Comparison of ENCODE assay signal across 8 cellular contexts in the genomic region with DNA sequence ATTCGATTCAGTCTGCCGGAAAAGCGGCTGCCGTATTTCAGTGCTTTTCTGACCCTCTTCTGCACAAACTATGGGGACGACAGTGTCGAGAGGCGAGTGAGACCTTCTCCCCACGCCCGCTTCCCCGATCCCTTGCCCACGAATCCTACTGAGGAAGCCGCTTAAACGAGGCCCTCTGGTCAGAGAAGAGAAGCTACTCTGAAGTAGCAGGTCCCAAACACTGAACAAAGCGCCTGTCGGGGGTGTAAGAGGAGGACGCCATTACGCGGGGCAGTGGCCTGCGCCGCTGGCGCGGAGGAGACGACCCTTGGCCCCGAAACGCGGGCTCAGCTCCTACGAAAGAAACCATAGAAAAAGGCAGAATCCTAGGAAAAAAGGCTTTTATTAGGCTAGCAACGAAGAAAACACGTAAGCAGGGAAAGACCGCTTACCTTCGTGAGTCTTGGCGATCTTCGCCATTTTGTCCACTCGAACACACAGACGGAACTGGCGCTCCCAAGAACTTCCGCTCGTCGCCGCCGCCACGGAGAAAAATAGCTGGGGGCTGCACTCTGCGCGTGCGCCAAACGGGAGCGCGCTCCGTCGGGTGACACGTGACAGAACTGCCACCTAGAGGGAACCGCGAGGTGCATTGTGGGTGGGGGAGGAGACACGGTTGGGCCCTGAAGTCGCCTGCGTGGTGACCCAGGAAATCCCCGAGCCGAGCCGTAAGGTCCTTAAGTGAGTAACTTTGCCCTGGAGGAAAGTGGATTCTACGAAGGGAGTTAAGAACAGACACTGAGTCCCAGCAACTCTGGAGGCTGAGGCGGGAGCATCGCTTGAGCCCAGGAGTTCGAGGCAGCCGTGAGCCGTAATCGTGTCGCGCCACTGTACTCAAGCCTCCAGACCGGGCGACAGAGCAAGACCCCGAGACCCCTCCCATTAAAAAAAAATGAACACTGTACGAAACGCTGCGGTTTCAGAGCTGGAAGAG. TPM values are rescaled to one million over a fixed set of nuclear protein-coding genes. Genes with fewer than 3 reads are reported as not detected.
A peak's percentile ranks its signal among the peaks of the same experiment; 100 is the strongest.
DNase-seq lines count a peak whose midpoint lies in the region; ATAC-seq and TF ChIP-seq lines count a peak whose summit lies in the region.

A gene with protein sequence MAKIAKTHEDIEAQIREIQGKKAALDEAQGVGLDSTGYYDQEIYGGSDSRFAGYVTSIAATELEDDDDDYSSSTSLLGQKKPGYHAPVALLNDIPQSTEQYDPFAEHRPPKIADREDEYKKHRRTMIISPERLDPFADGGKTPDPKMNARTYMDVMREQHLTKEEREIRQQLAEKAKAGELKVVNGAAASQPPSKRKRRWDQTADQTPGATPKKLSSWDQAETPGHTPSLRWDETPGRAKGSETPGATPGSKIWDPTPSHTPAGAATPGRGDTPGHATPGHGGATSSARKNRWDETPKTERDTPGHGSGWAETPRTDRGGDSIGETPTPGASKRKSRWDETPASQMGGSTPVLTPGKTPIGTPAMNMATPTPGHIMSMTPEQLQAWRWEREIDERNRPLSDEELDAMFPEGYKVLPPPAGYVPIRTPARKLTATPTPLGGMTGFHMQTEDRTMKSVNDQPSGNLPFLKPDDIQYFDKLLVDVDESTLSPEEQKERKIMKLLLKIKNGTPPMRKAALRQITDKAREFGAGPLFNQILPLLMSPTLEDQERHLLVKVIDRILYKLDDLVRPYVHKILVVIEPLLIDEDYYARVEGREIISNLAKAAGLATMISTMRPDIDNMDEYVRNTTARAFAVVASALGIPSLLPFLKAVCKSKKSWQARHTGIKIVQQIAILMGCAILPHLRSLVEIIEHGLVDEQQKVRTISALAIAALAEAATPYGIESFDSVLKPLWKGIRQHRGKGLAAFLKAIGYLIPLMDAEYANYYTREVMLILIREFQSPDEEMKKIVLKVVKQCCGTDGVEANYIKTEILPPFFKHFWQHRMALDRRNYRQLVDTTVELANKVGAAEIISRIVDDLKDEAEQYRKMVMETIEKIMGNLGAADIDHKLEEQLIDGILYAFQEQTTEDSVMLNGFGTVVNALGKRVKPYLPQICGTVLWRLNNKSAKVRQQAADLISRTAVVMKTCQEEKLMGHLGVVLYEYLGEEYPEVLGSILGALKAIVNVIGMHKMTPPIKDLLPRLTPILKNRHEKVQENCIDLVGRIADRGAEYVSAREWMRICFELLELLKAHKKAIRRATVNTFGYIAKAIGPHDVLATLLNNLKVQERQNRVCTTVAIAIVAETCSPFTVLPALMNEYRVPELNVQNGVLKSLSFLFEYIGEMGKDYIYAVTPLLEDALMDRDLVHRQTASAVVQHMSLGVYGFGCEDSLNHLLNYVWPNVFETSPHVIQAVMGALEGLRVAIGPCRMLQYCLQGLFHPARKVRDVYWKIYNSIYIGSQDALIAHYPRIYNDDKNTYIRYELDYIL (minus strand): TSS at position 488 of the 973 bp plus-strand sequence. CDS start 29 bp downstream, at position 459.

- peaks cover 40% of the 10 kb centered on the region for H3K4me1 ChIP-seq in adipocyte (ENCODE audit: control insufficient read depth, insufficient read depth, low read length)
- peaks cover 17% of the 10 kb centered on the region for H3K4me1 ChIP-seq in cardiac muscle cell (ENCODE audit: low read depth)
- peaks cover 14% of the 10 kb centered on the region for H3K4me1 ChIP-seq in parathyroid adenoma
- H3K4me1 ChIP-seq in tibial nerve = peaks cover 0 to 49% (median 39%) of the 10 kb centered on the region in 4 donors

- peak; percentile 90 to 97 for TF ChIP-seq POLR2A in tibial nerve (IDR thresholded peaks at IDR 0.05)

- H2AFZ ChIP-seq in parathyroid adenoma = peak within 1 kb of the TSS; percentile 95

- H3K4me2 ChIP-seq in parathyroid adenoma (ENCODE audit: low read length) = peak within 1 kb of the TSS; percentile 89

- 0% methylated on average over 69 to 74 of the region's 74 CpGs for WGBS in tibial nerve, 2 donors

- H3K4me3 ChIP-seq in GM12875 (ENCODE audit: low read depth, low read length) (peak within 1 kb of the TSS; percentile 88), adipocyte (ENCODE audit: low read length) (peak within 1 kb of the TSS; percentile 93), cardiac muscle cell (peak within 1 kb of the TSS; percentile 97), parathyroid adenoma (ENCODE audit: low read depth, low read length) (peak within 1 kb of the TSS; percentile 98), tibial nerve (peak within 1 kb of the TSS; percentile 63 to 100 (median 80))

- peak; percentile 98 for ATAC-seq in HG02798 (IDR thresholded peaks at IDR 0.05; ENCODE audit: poor library complexity, unreplicated experiment)

- H3K79me2 ChIP-seq in parathyroid adenoma = peaks cover 49% of the 10 kb centered on the region

- H3K9me3 ChIP-seq in adipocyte (ENCODE audit: control insufficient read depth, low read length) (no peaks in the 10 kb centered on the region), cardiac muscle cell (ENCODE audit: low read depth) (no peaks in the 10 kb centered on the region), parathyroid adenoma (ENCODE audit: control insufficient read depth, low read length) (no peaks in the 10 kb centered on the region), tibial nerve (no peaks in the 10 kb centered on the region)

- H3K27ac ChIP-seq in cardiac muscle cell = peak within 1 kb of the TSS; percentile 97
- H3K27ac ChIP-seq in parathyroid adenoma = peak within 1 kb of the TSS; percentile 93
- peak within 1 kb of the TSS; percentile 94 to 98 (median 98) for H3K27ac ChIP-seq in tibial nerve

- peak; percentile 93 to 98 for TF ChIP-seq EP300 in tibial nerve (IDR thresholded peaks at IDR 0.05)

- peak; percentile 96 for DNase-seq in NCI-H1436 (lab: John Stamatoyannopoulos, UW)
- DNase-seq in T follicular helper cell (ENCODE audit: low read depth) = peak; percentile 99
- DNase-seq in adipocyte (ENCODE audit: low read depth) = peak; percentile 99
- DNase-seq in cardiac muscle cell (ENCODE audit: low read depth in 1 of 2, low spot score in 1 of 2) = peak; percentile 98
- peak; percentile 95 to 97 for DNase-seq in tibial nerve (ENCODE audit: low spot score in 2 of 2)

- H3K36me3 ChIP-seq in adipocyte (ENCODE audit: control insufficient read depth, insufficient read depth, low read length, severe bottlenecking) = no peaks in the 10 kb centered on the region
- no peaks in the 10 kb centered on the region for H3K36me3 ChIP-seq in cardiac muscle cell
- H3K36me3 ChIP-seq in parathyroid adenoma (ENCODE audit: control insufficient read depth, insufficient read depth, low read length) = no peaks in the 10 kb centered on the region
- no peaks in the 10 kb centered on the region for H3K36me3 ChIP-seq in tibial nerve

- H3K27me3 ChIP-seq in adipocyte (replicated peaks; ENCODE audit: control insufficient read depth, insufficient read depth, low read length) = no peaks in the 10 kb centered on the region
- H3K27me3 ChIP-seq in cardiac muscle cell = no peaks in the 10 kb centered on the region
- H3K27me3 ChIP-seq in parathyroid adenoma (ENCODE audit: control insufficient read depth, insufficient read depth, low read length) = no peaks in the 10 kb centered on the region
- no peaks in the 10 kb centered on the region for H3K27me3 ChIP-seq in tibial nerve

- H3K9ac ChIP-seq in adipocyte (ENCODE audit: low read length) (peak within 1 kb of the TSS; percentile 100), parathyroid adenoma (peak within 1 kb of the TSS; percentile 91)

- TF ChIP-seq CTCF in GM12875 (IDR thresholded peaks at IDR 0.05; ENCODE audit: borderline replicate concordance, insufficient read depth, low read depth, low read length) (no peak), cardiac muscle cell (IDR thresholded peaks at IDR 0.05; ENCODE audit: low read depth, low read length) (no peak), parathyroid adenoma (IDR thresholded peaks at IDR 0.05) (peak; percentile 7), tibial nerve (IDR thresholded peaks at IDR 0.05) (peak in 2 of 5 experiments; percentile 46 to 49)

RNA-seq across cellular contexts. Expression of the gene that starts here (rescaled TPM):
- total RNA-seq in cardiac muscle cell (239 and 463 TPM in 2 replicates), tibial nerve (100 to 1,000 TPM; 274 to 335 (median 303) TPM)
- polyA plus RNA-seq in cardiac muscle cell = 218 and 276 TPM in 2 replicates

Comparison
In these comparisons a context has a peak if more than half of its experiments do, and no peak if none do; other contexts are left out.
1. Peak in every context shown above with its lines: DNase-seq, ATAC-seq, H3K4me3 ChIP-seq and H3K27ac ChIP-seq.